ENCODE assay signal across 1 cellular context in genomic region chr15:66803749-66804148, GRCh38.
TF ChIP-seq lines count a peak whose summit lies in the region.

No MANE protein-coding gene starts in this region.

TF ChIP-seq in A549, 52 proteins besides CTCF, POLR2A, EP300 and RAD21 (continued from another document):
- TF ChIP-seq REST (IDR thresholded peaks at IDR 0.05) (no peak), ESRRA (IDR thresholded peaks at IDR 0.05; ENCODE audit: borderline replicate concordance, low read length) (no peak), HEYL (CRISPR knock-in tag; IDR thresholded peaks at IDR 0.05) (no peak), BCL3 (IDR thresholded peaks at IDR 0.05) (no peak)
